Comparison of ENCODE assay signal across 11 cellular contexts in genomic region chr12:50928392-50928791, GRCh38. TPM values are rescaled to one million over a fixed set of nuclear protein-coding genes. Genes with fewer than 3 reads are reported as not detected.
A peak's percentile ranks its signal among the peaks of the same experiment; 100 is the strongest.
DNase-seq lines count a peak whose midpoint lies in the region; ATAC-seq and TF ChIP-seq lines count a peak whose summit lies in the region.
"Had no signal": no experiment of that assay in that cellular context is flagged by ENCODE, and none has a peak within 500 bp of the region (broad histone marks: within the 10 kb centered on the region; RNA-seq: fewer than 3 reads in every experiment).

No MANE protein-coding gene starts in this region.

- no peak overlapping the region for H2BK15ac ChIP-seq in mesenchymal stem cell (ENCODE audit: low read depth, poor library complexity, severe bottlenecking)

- H3K27me3 ChIP-seq in breast epithelium (no peaks in the 10 kb centered on the region), mesenchymal stem cell (ENCODE audit: control insufficient read depth in 1 of 2, insufficient read depth in 1 of 2, low read length in 2 of 2) (no peaks in the 10 kb centered on the region), testis (no peaks in the 10 kb centered on the region)
- H3K27me3 ChIP-seq in CD4-positive, alpha-beta T cell (ENCODE audit: control insufficient read depth, insufficient read depth, low read length): no peaks in the 10 kb centered on the region

- no peak overlapping the region for H3K27ac Mint-ChIP-seq in CD4-positive, alpha-beta T cell
- H3K27ac Mint-ChIP-seq: stimulated activated naive CD8-positive, alpha-beta T cell treated with anti-CD3 and anti-CD28 coated beads, Interleukin-15, Interleukin-2, amounts not matched to agents 100 ng/mL and 50 ng/mL, for 24 hours had no signal

- peak overlapping the region in 1 of 2 experiments; percentile 34 for H3K23ac ChIP-seq in mesenchymal stem cell (ENCODE audit: low read length in 2 of 2)

- no peak overlapping the region for H4K91ac ChIP-seq in mesenchymal stem cell (ENCODE audit: low read length)

- no peaks in the 10 kb centered on the region for H3K36me3 ChIP-seq in breast epithelium
- H3K36me3 ChIP-seq in mesenchymal stem cell (ENCODE audit: control insufficient read depth in 1 of 2, insufficient read depth in 2 of 2, low read depth in 1 of 2, low read length in 2 of 2): peaks cover 0 to 24% of the 10 kb centered on the region in 2 experiments
- H3K36me3 ChIP-seq in testis (ENCODE audit: low read depth, missing control alignments): peaks cover 3% of the 10 kb centered on the region

- intact Hi-C loops in breast epithelium (cut with DNase I; ENCODE audit: low total_unique reads): no loop called here
- intact Hi-C loops in testis (cut with DNase I; ENCODE audit: low total_unique reads): no loop called here
- intact Hi-C loops in CD4-positive, alpha-beta T cell (cut with DNase I, micrococcal nuclease): no loop called here

- H2BK12ac ChIP-seq in mesenchymal stem cell (ENCODE audit: low read length in 2 of 2): no peak overlapping the region

- no peak overlapping the region for H3K4me2 ChIP-seq in mesenchymal stem cell (ENCODE audit: low read length, poor library complexity, severe bottlenecking)

- no peaks in the 10 kb centered on the region for H3K79me1 ChIP-seq in mesenchymal stem cell (replicated peaks; ENCODE audit: low read length, poor library complexity, severe bottlenecking)

- peak overlapping the region; percentile 35 for H4K8ac ChIP-seq in mesenchymal stem cell (ENCODE audit: low read length)

- TF ChIP-seq CTCF in HFF-Myc (IDR thresholded peaks at IDR 0.05; ENCODE audit: low read depth, low read length, missing control alignments): no peak
- TF ChIP-seq CTCF in breast epithelium (IDR thresholded peaks at IDR 0.05): no peak
- TF ChIP-seq CTCF in testis (IDR thresholded peaks at IDR 0.05): no peak
- no peak for TF ChIP-seq CTCF in GM10266 (IDR thresholded peaks at IDR 0.05; ENCODE audit: control insufficient read depth, insufficient read depth, low read depth, missing control alignments)
- no peak for TF ChIP-seq CTCF in CD4-positive, alpha-beta T cell (IDR thresholded peaks at IDR 0.05)

- ATAC-seq in CD4-positive, alpha-beta T cell (ENCODE audit: poor library complexity): no peak

- H3K9ac ChIP-seq in mesenchymal stem cell (ENCODE audit: low read length): peak overlapping the region; percentile 94

- H3K4me1 Mint-ChIP-seq in CD4-positive, alpha-beta T cell (ENCODE audit: low read depth): peaks cover 22% of the 10 kb centered on the region

- H3K36me3 Mint-ChIP-seq in CD4-positive, alpha-beta T cell (ENCODE audit: low read depth): no peaks in the 10 kb centered on the region

- POLR2A ChIA-PET in CD4-positive, alpha-beta T cell (lab: Charles Lee): no interaction called here

- no peak overlapping the region for H2AK5ac ChIP-seq in mesenchymal stem cell (ENCODE audit: low read length, severe bottlenecking)

- no peak overlapping the region for H3K14ac ChIP-seq in mesenchymal stem cell (ENCODE audit: low read length in 2 of 2)

- H3K9me3 Mint-ChIP-seq in CD4-positive, alpha-beta T cell: no peaks in the 10 kb centered on the region
- H3K9me3 Mint-ChIP-seq: stimulated activated naive CD8-positive, alpha-beta T cell treated with anti-CD3 and anti-CD28 coated beads, Interleukin-15, Interleukin-2, amounts not matched to agents 100 ng/mL and 50 ng/mL, for 24 hours had no signal

- peak overlapping the region; percentile 33 to 54 for H3K18ac ChIP-seq in mesenchymal stem cell (ENCODE audit: low read depth in 1 of 2, low read length in 2 of 2)

- DNase-seq in HFF-Myc (ENCODE audit: extremely low read depth, low read depth): peak; percentile 26
- DNase-seq in breast epithelium (ENCODE audit: low spot score in 2 of 2): no peak
- no peak for DNase-seq in mesenchymal stem cell
- no peak for DNase-seq in testis
- no peak for DNase-seq in RKO (ENCODE audit: low spot score)
- DNase-seq in activated CD8-positive, alpha-beta memory T cell treated with anti-CD3 and anti-CD28 coated beads, Interleukin-2, amount 50 U/mL, for 48 hours: no peak
- no peak for DNase-seq in GM10266 (ENCODE audit: extremely low spot score)
- no peak for DNase-seq in CD4-positive, alpha-beta T cell
- DNase-seq: activated naive CD4-positive, alpha-beta T cell had no signal

- H3K4ac ChIP-seq in mesenchymal stem cell (ENCODE audit: low read depth in 1 of 2, low read length in 2 of 2): peak overlapping the region in 1 of 2 experiments; percentile 17

- H3K4me3 Mint-ChIP-seq in CD4-positive, alpha-beta T cell: no peak overlapping the region

- no peaks in the 10 kb centered on the region for H3K27me3 Mint-ChIP-seq in CD4-positive, alpha-beta T cell
- H3K27me3 Mint-ChIP-seq: stimulated activated naive CD8-positive, alpha-beta T cell treated with anti-CD3 and anti-CD28 coated beads, Interleukin-15, Interleukin-2, amounts not matched to agents 100 ng/mL and 50 ng/mL, for 24 hours had no signal

- H3K4me1 ChIP-seq in breast epithelium: no peaks in the 10 kb centered on the region
- H3K4me1 ChIP-seq in mesenchymal stem cell (ENCODE audit: control insufficient read depth, insufficient read depth, low read depth, low read length): peaks cover 8% of the 10 kb centered on the region
- peaks cover 12% of the 10 kb centered on the region for H3K4me1 ChIP-seq in testis

- no peak overlapping the region for H2AFZ ChIP-seq in mesenchymal stem cell (ENCODE audit: low read depth, low read length)

- TF ChIP-seq POLR2A in breast epithelium (IDR thresholded peaks at IDR 0.05) (no peak), testis (IDR thresholded peaks at IDR 0.05) (no peak)

- H3K9me3 ChIP-seq in breast epithelium (no peaks in the 10 kb centered on the region), mesenchymal stem cell (ENCODE audit: control insufficient read depth, low read length) (no peaks in the 10 kb centered on the region), testis (no peaks in the 10 kb centered on the region)
- H3K9me3 ChIP-seq in CD4-positive, alpha-beta T cell (ENCODE audit: control insufficient read depth, low read length): no peaks in the 10 kb centered on the region

- no peak overlapping the region for H2BK120ac ChIP-seq in mesenchymal stem cell (ENCODE audit: low read depth, low read length)

- CTCF ChIA-PET in CD4-positive, alpha-beta T cell (lab: Charles Lee): no interaction called here

- H3K4me3 ChIP-seq in HFF-Myc (replicated peaks; ENCODE audit: low read depth, low read length): no peak overlapping the region
- H3K4me3 ChIP-seq in breast epithelium: peak overlapping the region; percentile 82 to 88 (median 87)
- H3K4me3 ChIP-seq in mesenchymal stem cell (ENCODE audit: insufficient read depth in 1 of 2, low read depth in 1 of 2, low read length in 2 of 2): peak overlapping the region in 1 of 2 experiments; percentile 84
- H3K4me3 ChIP-seq in testis: peak overlapping the region; percentile 69 to 78

- H3K27ac ChIP-seq in breast epithelium: peak overlapping the region; percentile 35 to 60
- no peak overlapping the region for H3K27ac ChIP-seq in mesenchymal stem cell (ENCODE audit: low read length, poor library complexity, severe bottlenecking)
- peak overlapping the region in 1 of 2 donors; percentile 90 for H3K27ac ChIP-seq in testis
- H3K27ac ChIP-seq in CD4-positive, alpha-beta T cell (ENCODE audit: low read depth, low read length): no peak overlapping the region

- WGBS in mesenchymal stem cell: 57% methylated on average over 3 of the region's 3 CpGs
- WGBS in testis, 2 donors: 65 to 74% methylated on average over 3 of the region's 3 CpGs

- H2BK5ac ChIP-seq in mesenchymal stem cell (ENCODE audit: low read depth, low read length, poor library complexity, severe bottlenecking): no peak overlapping the region

RNA-seq across cellular contexts. Expression of gene HIGD1C, which starts 24.0 kb away (rescaled TPM):
- total RNA-seq in breast epithelium (not detected), testis (not detected)
- not detected for polyA plus RNA-seq in mesenchymal stem cell (2013, experiment 1 of 2)
- polyA plus RNA-seq in mesenchymal stem cell (2013, experiment 2 of 2): not detected
- 3.4 TPM for polyA plus RNA-seq in testis (ENCODE audit: insufficient read depth, low read depth, low replicate concordance)
- total RNA-seq in CD4-positive, alpha-beta T cell: not detected
- total RNA-seq: renal cortical epithelial cell had no signal

Comparison
In these comparisons a context has a peak if more than half of its experiments do, and no peak if none do; other contexts are left out.
1. H3K27ac ChIP-seq: peak in breast epithelium (2 of 2); none in mesenchymal stem cell (single experiment) and CD4-positive, alpha-beta T cell (single experiment).